Comparison of ENCODE assay signal across 12 cellular contexts in the genomic region with DNA sequence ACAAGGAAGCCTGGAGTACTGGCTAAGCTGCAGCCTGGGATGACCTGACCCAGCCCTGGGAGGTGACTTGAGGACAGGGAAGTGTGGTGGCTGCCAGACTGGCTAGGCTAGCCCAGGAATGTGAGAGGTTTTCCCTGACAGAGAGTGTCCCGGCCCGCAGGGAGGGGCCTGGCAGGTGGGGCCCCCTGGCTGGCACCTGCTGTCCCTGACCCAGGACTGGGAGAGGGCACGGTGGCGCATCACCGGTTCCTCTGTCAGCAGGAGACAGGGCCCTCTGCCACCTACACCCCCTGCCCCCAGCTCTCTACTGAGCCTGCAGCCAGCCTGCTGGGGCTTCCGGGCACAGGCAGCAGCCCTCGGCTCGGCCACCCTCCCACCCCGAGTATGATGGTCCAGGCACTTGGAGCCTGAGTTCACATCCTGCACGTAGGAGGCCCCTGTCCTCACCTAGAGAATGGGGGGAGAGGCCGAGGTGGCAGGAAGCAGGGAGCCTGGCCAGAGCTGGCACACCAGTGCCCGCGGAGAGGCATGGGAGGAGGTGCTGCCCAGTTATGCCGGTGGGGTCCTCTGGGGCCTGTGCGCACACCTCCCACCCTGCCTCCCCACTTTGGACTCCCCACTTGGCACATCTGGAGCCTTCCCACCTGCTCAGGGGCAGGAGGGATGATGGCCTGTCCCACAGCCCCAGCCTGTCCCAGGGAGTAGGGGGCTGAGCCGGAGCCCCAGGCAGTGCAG. TPM values are rescaled to one million over a fixed set of nuclear protein-coding genes. Genes with fewer than 3 reads are reported as not detected.
DNase-seq lines count a peak whose midpoint lies in the region; ATAC-seq and TF ChIP-seq lines count a peak whose summit lies in the region.
"Had no signal": no experiment of that assay in that cellular context is flagged by ENCODE, and none has a peak within 500 bp of the region (broad histone marks: within the 10 kb centered on the region; RNA-seq: fewer than 3 reads in every experiment).

No MANE protein-coding gene starts in this region.

- peak overlapping the region; percentile 86 for H3K4me3 Mint-ChIP-seq in activated CD4-positive, alpha-beta T cell treated with anti-CD3 and anti-CD28 coated beads, Interleukin-2, amount 10 ng/mL, durations not matched to agents 24 days and 14 days
- peak overlapping the region; percentile 52 for H3K4me3 Mint-ChIP-seq in activated B cell treated with CpG ODN at 0.5 μM for 24 hours
- H3K4me3 Mint-ChIP-seq in stimulated activated naive B cell treated with anti-CD40 and anti-IgM and Interleukin-4, amounts not matched to agents 10 μg/mL and 1 μg/mL and 100 μg/mL, for 72 hours = peak overlapping the region; percentile 60 to 89

- no peak for TF ChIP-seq POLR2A in testis (IDR thresholded peaks at IDR 0.05)

- no peaks in the 10 kb centered on the region for H3K27me3 ChIP-seq in testis

- 55 to 100% methylated on average over 1 to 15 of the region's 16 CpGs for WGBS in testis, 2 donors

- no peaks in the 10 kb centered on the region for H3K36me3 ChIP-seq in testis (ENCODE audit: low read depth, missing control alignments)

- peaks cover 23% of the 10 kb centered on the region for H3K4me1 ChIP-seq in testis

- POLR2A ChIA-PET in activated B cell treated with CpG ODN at 0.5 μM for 24 hours (lab: Charles Lee) = interaction anchor here (1.0 to 1.1 kb wide), 2 partner anchors 37 to 564 kb away, joined by 3 read pairs; a partner anchor contains a TSS

- intact Hi-C loops in activated CD4-positive, alpha-beta T cell treated with anti-CD3 and anti-CD28 coated beads, Interleukin-2, amount 10 ng/mL, durations not matched to agents 24 days and 14 days (cut with micrococcal nuclease) = loop anchor here (2.0 kb wide), 1 partner anchor 37 kb away; a partner anchor contains a TSS
- intact Hi-C loops in activated B cell treated with CpG ODN at 0.5 μM for 24 hours (cut with micrococcal nuclease) (no loop called here), left colon (cut with DNase I, micrococcal nuclease) (no loop called here), testis (cut with DNase I; ENCODE audit: low total_unique reads) (no loop called here)

- peaks cover 7% of the 10 kb centered on the region for H3K27me3 Mint-ChIP-seq in activated CD4-positive, alpha-beta T cell treated with anti-CD3 and anti-CD28 coated beads, Interleukin-2, amount 10 ng/mL, durations not matched to agents 24 days and 14 days
- peaks cover 6% of the 10 kb centered on the region for H3K27me3 Mint-ChIP-seq in activated B cell treated with CpG ODN at 0.5 μM for 24 hours
- peaks cover 12 to 13% of the 10 kb centered on the region in 2 donors for H3K27me3 Mint-ChIP-seq in stimulated activated naive B cell treated with anti-CD40 and anti-IgM and Interleukin-4, amounts not matched to agents 10 μg/mL and 1 μg/mL and 100 μg/mL, for 72 hours

- no peaks in the 10 kb centered on the region for H3K36me3 Mint-ChIP-seq in activated CD4-positive, alpha-beta T cell treated with anti-CD3 and anti-CD28 coated beads, Interleukin-2, amount 10 ng/mL, durations not matched to agents 24 days and 14 days (ENCODE audit: low read depth)
- no peaks in the 10 kb centered on the region for H3K36me3 Mint-ChIP-seq in activated B cell treated with CpG ODN at 0.5 μM for 24 hours (ENCODE audit: low read depth)
- no peaks in the 10 kb centered on the region for H3K36me3 Mint-ChIP-seq in stimulated activated naive B cell treated with anti-CD40 and anti-IgM and Interleukin-4, amounts not matched to agents 10 μg/mL and 1 μg/mL and 100 μg/mL, for 72 hours

- H3K27ac Mint-ChIP-seq in activated CD4-positive, alpha-beta T cell treated with anti-CD3 and anti-CD28 coated beads, Interleukin-2, amount 10 ng/mL, durations not matched to agents 24 days and 14 days = no peak overlapping the region
- no peak overlapping the region for H3K27ac Mint-ChIP-seq in activated B cell treated with CpG ODN at 0.5 μM for 24 hours
- no peak overlapping the region for H3K27ac Mint-ChIP-seq in stimulated activated naive B cell treated with anti-CD40 and anti-IgM and Interleukin-4, amounts not matched to agents 10 μg/mL and 1 μg/mL and 100 μg/mL, for 72 hours

- TF ChIP-seq CTCF in activated B cell treated with CpG ODN at 0.5 μM for 24 hours (IDR thresholded peaks at IDR 0.05) (no peak), testis (IDR thresholded peaks at IDR 0.05) (no peak), omental fat pad (IDR thresholded peaks at IDR 0.05) (no peak)

- no peak overlapping the region for H3K4me3 ChIP-seq in testis

- H3K4me1 Mint-ChIP-seq in activated CD4-positive, alpha-beta T cell treated with anti-CD3 and anti-CD28 coated beads, Interleukin-2, amount 10 ng/mL, durations not matched to agents 24 days and 14 days = peaks cover 8% of the 10 kb centered on the region
- H3K4me1 Mint-ChIP-seq in activated B cell treated with CpG ODN at 0.5 μM for 24 hours = peaks cover 15% of the 10 kb centered on the region
- H3K4me1 Mint-ChIP-seq in stimulated activated naive B cell treated with anti-CD40 and anti-IgM and Interleukin-4, amounts not matched to agents 10 μg/mL and 1 μg/mL and 100 μg/mL, for 72 hours = peaks cover 11 to 48% of the 10 kb centered on the region in 2 donors

- no peaks in the 10 kb centered on the region for H3K9me3 Mint-ChIP-seq in activated CD4-positive, alpha-beta T cell treated with anti-CD3 and anti-CD28 coated beads, Interleukin-2, amount 10 ng/mL, durations not matched to agents 24 days and 14 days
- H3K9me3 Mint-ChIP-seq in activated B cell treated with CpG ODN at 0.5 μM for 24 hours = no peaks in the 10 kb centered on the region
- no peaks in the 10 kb centered on the region for H3K9me3 Mint-ChIP-seq in stimulated activated naive B cell treated with anti-CD40 and anti-IgM and Interleukin-4, amounts not matched to agents 10 μg/mL and 1 μg/mL and 100 μg/mL, for 72 hours

- CTCF ChIA-PET in activated B cell treated with CpG ODN at 0.5 μM for 24 hours (lab: Charles Lee) = no interaction called here

- DNase-seq in activated CD4-positive, alpha-beta T cell treated with anti-CD3 and anti-CD28 coated beads, Interleukin-2, amount 10 ng/mL, durations not matched to agents 24 days and 14 days = no peak
- no peak for DNase-seq in activated CD4-positive, alpha-beta T cell treated with anti-CD3 and anti-CD28 coated beads for 48 hours
- DNase-seq in activated B cell treated with CpG ODN at 0.5 μM for 24 hours (no peak), left colon (peak; percentile 66 to 90), HUDEP-2 (lab: John Stamatoyannopoulos, UW; ENCODE audit: unreplicated experiment in 76 of 76) (no peak), testis (no peak), omental fat pad (ENCODE audit: low spot score) (no peak)
- no peak for DNase-seq in stimulated activated naive B cell treated with anti-CD40 and anti-IgM and Interleukin-4, amounts not matched to agents 10 μg/mL and 1 μg/mL and 100 μg/mL, for 72 hours
- DNase-seq: activated CD8-positive, alpha-beta memory T cell treated with anti-CD3 and anti-CD28 coated beads, Interleukin-2, amount 50 U/mL, for 4 hours; cortex of kidney; NCI-H146; stimulated activated CD8-positive, alpha-beta memory T cell treated with anti-CD3 and anti-CD28 coated beads, Interleukin-4, amount 100 ng/mL, for 48 hours had no signal

- no peaks in the 10 kb centered on the region for H3K9me3 ChIP-seq in testis

- ATAC-seq in activated B cell treated with CpG ODN at 0.5 μM for 24 hours (ENCODE audit: low read depth) (no peak), left colon (peak; percentile 73), omental fat pad (ENCODE audit: low FRiP score) (no peak)
- ATAC-seq in stimulated activated naive B cell treated with anti-CD40 and anti-IgM and Interleukin-4, amounts not matched to agents 10 μg/mL and 1 μg/mL and 100 μg/mL, for 72 hours (replicated peaks) = no peak

- no peak overlapping the region for H3K27ac ChIP-seq in testis

RNA-seq across cellular contexts. Expression of a gene that starts 0.5 kb away (rescaled TPM):
- total RNA-seq in activated CD4-positive, alpha-beta T cell treated with anti-CD3 and anti-CD28 coated beads, Interleukin-2, amount 10 ng/mL, durations not matched to agents 24 days and 14 days = 1.8 and 2.0 TPM in 2 replicates
- total RNA-seq in activated B cell treated with CpG ODN at 0.5 μM for 24 hours (1.5 and 1.8 TPM in 2 replicates), left colon (under 1 TPM; 0.34 to 0.76 TPM), testis (1 to 10 TPM; 6.4 to 6.7 TPM), omental fat pad (1 to 10 TPM in 2 of 4 donors, under 1 TPM in 2; 0.65 to 1.2 (median 1.0) TPM)
- 4.3 TPM for polyA plus RNA-seq in testis (ENCODE audit: insufficient read depth, low read depth, low replicate concordance)

RNA-seq across cellular contexts. Expression of a gene that starts 32.9 kb away (rescaled TPM):
- total RNA-seq in activated CD4-positive, alpha-beta T cell treated with anti-CD3 and anti-CD28 coated beads, Interleukin-2, amount 10 ng/mL, durations not matched to agents 24 days and 14 days = 635 and 680 TPM in 2 replicates
- 891 and 963 TPM in 2 replicates for total RNA-seq in activated B cell treated with CpG ODN at 0.5 μM for 24 hours
- 100 to 1,000 TPM; 476 to 593 TPM for total RNA-seq in left colon
- total RNA-seq in testis = 100 to 1,000 TPM; 446 to 738 TPM
- 526 TPM for polyA plus RNA-seq in testis (ENCODE audit: insufficient read depth, low read depth, low replicate concordance)
- total RNA-seq in omental fat pad = 100 to 1,000 TPM; 230 to 465 (median 368) TPM

RNA-seq across cellular contexts. Expression of a gene that starts 37.2 kb away (rescaled TPM):
- total RNA-seq in activated CD4-positive, alpha-beta T cell treated with anti-CD3 and anti-CD28 coated beads, Interleukin-2, amount 10 ng/mL, durations not matched to agents 24 days and 14 days = 54.4 and 57.0 TPM in 2 replicates
- total RNA-seq in activated B cell treated with CpG ODN at 0.5 μM for 24 hours (30.3 and 31.4 TPM in 2 replicates), left colon (10 to 100 TPM; 49.3 to 79.6 TPM), testis (10 to 100 TPM; 63.9 to 72.2 TPM), omental fat pad (10 to 100 TPM; 10.9 to 21.1 (median 20.1) TPM)
- polyA plus RNA-seq in testis (ENCODE audit: insufficient read depth, low read depth, low replicate concordance) = 33.3 TPM

RNA-seq across cellular contexts. Expression of a gene that starts 57.6 kb away (rescaled TPM):
- 241 and 259 TPM in 2 replicates for total RNA-seq in activated CD4-positive, alpha-beta T cell treated with anti-CD3 and anti-CD28 coated beads, Interleukin-2, amount 10 ng/mL, durations not matched to agents 24 days and 14 days
- 172 and 190 TPM in 2 replicates for total RNA-seq in activated B cell treated with CpG ODN at 0.5 μM for 24 hours
- 100 to 1,000 TPM; 209 to 336 TPM for total RNA-seq in left colon
- 100 to 1,000 TPM; 377 to 381 TPM for total RNA-seq in testis
- polyA plus RNA-seq in testis (ENCODE audit: insufficient read depth, low read depth, low replicate concordance) = 582 TPM
- total RNA-seq in omental fat pad = 100 to 1,000 TPM; 181 to 341 (median 323) TPM

Comparison
In these comparisons a context has a peak if more than half of its experiments do, and no peak if none do; other contexts are left out.
1. DNase-seq: peak in left colon (2 of 2); none in activated CD4-positive, alpha-beta T cell treated with anti-CD3 and anti-CD28 coated beads, Interleukin-2, amount 10 ng/mL, durations not matched to agents 24 days and 14 days (single experiment), activated CD4-positive, alpha-beta T cell treated with anti-CD3 and anti-CD28 coated beads for 48 hours (single experiment), activated B cell treated with CpG ODN at 0.5 μM for 24 hours (single experiment), stimulated activated naive B cell treated with anti-CD40 and anti-IgM and Interleukin-4, amounts not matched to agents 10 μg/mL and 1 μg/mL and 100 μg/mL, for 72 hours (single experiment), HUDEP-2 (0 of 76), testis (single experiment) and omental fat pad (single experiment).
2. Peak in every context shown above with its lines, with median percentiles within 50 percentile points of each other: H3K4me3 Mint-ChIP-seq.